Comparison of ENCODE assay signal across 8 cellular contexts in the genomic region with DNA sequence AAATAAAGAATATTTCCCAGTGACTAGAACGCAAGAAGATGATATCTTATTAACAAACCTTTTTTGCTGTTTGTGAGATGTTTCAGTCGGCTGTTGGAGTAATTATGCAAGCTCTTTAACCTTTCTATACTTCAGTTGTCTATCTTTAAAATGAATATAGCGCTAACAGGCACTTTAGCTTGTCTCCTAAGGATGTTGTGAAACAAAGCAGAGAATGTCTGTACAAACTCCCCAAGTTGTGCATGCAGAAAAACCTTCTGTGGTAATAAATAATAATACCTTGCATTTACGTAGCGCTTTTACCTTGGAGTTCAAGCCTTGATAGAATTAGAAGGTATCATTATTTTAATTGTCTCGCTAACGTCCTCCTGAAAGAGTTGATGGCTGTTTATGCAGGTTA. TPM values are rescaled to one million over a fixed set of nuclear protein-coding genes. Genes with fewer than 3 reads are reported as not detected.
A peak's percentile ranks its signal among the peaks of the same experiment; 100 is the strongest.
DNase-seq lines count a peak whose midpoint lies in the region; ATAC-seq, FAIRE-seq and TF ChIP-seq lines count a peak whose summit lies in the region.

No MANE protein-coding gene starts in this region.

- H3K4me3 ChIP-seq in right lobe of liver: peak overlapping the region; percentile 29 to 78 (median 39)

- H3K36me3 ChIP-seq in right lobe of liver: no peaks in the 10 kb centered on the region

- no peak for ATAC-seq in activated CD8-positive, alpha-beta memory T cell treated with anti-CD3 and anti-CD28 coated beads, Interleukin-2, amount 10 ng/mL, durations not matched to agents 7 days and 5 days
- ATAC-seq in activated T-helper 17 cell treated with anti-CD3 and anti-CD28 coated beads, Interleukin-2, amount 50 U/mL, for 72 hours (replicated peaks): no peak
- ATAC-seq in right lobe of liver (no peak), HG02870 (IDR thresholded peaks at IDR 0.05; ENCODE audit: unreplicated experiment) (no peak), HG02852 (IDR thresholded peaks at IDR 0.05; ENCODE audit: unreplicated experiment) (no peak)

- peaks cover 0 to 27% (median 4%) of the 10 kb centered on the region in 4 donors for H3K4me1 ChIP-seq in right lobe of liver

- H3K9me3 ChIP-seq in right lobe of liver: no peaks in the 10 kb centered on the region

- H3K9me3 Mint-ChIP-seq in activated CD8-positive, alpha-beta memory T cell treated with anti-CD3 and anti-CD28 coated beads, Interleukin-2, amount 10 ng/mL, durations not matched to agents 7 days and 5 days (ENCODE audit: low read depth): no peaks in the 10 kb centered on the region
- no peaks in the 10 kb centered on the region for H3K9me3 Mint-ChIP-seq in activated T-helper 17 cell treated with anti-CD3 and anti-CD28 coated beads, Interleukin-2, amount 50 U/mL, for 72 hours

- CTCF ChIA-PET in activated CD8-positive, alpha-beta memory T cell treated with anti-CD3 and anti-CD28 coated beads, Interleukin-2, amount 10 ng/mL, durations not matched to agents 7 days and 5 days (lab: Charles Lee): interaction anchor here (0.8 to 2.3 kb wide), 7 partner anchors 13 to 50 kb away, joined by 3 to 7 read pairs (median 3); no protein-coding TSS in a partner anchor

- TF ChIP-seq POLR2A in right lobe of liver (IDR thresholded peaks at IDR 0.05) (no peak), GM12891 (IDR thresholded peaks at IDR 0.05; ENCODE audit: low read depth, low read length) (no peak)

- H3K36me3 Mint-ChIP-seq in activated CD8-positive, alpha-beta memory T cell treated with anti-CD3 and anti-CD28 coated beads, Interleukin-2, amount 10 ng/mL, durations not matched to agents 7 days and 5 days: peaks cover 20% of the 10 kb centered on the region
- peaks cover 25% of the 10 kb centered on the region for H3K36me3 Mint-ChIP-seq in activated T-helper 17 cell treated with anti-CD3 and anti-CD28 coated beads, Interleukin-2, amount 50 U/mL, for 72 hours (ENCODE audit: low read depth)

- peak overlapping the region; percentile 84 for H3K27ac Mint-ChIP-seq in activated CD8-positive, alpha-beta memory T cell treated with anti-CD3 and anti-CD28 coated beads, Interleukin-2, amount 10 ng/mL, durations not matched to agents 7 days and 5 days
- H3K27ac Mint-ChIP-seq in activated T-helper 17 cell treated with anti-CD3 and anti-CD28 coated beads, Interleukin-2, amount 50 U/mL, for 72 hours: no peak overlapping the region

- peaks cover 28% of the 10 kb centered on the region for H3K4me1 Mint-ChIP-seq in activated CD8-positive, alpha-beta memory T cell treated with anti-CD3 and anti-CD28 coated beads, Interleukin-2, amount 10 ng/mL, durations not matched to agents 7 days and 5 days
- peaks cover 6% of the 10 kb centered on the region for H3K4me1 Mint-ChIP-seq in activated T-helper 17 cell treated with anti-CD3 and anti-CD28 coated beads, Interleukin-2, amount 50 U/mL, for 72 hours

- intact Hi-C loops in right lobe of liver (cut with DNase I): no loop called here

- H3K27me3 Mint-ChIP-seq in activated CD8-positive, alpha-beta memory T cell treated with anti-CD3 and anti-CD28 coated beads, Interleukin-2, amount 10 ng/mL, durations not matched to agents 7 days and 5 days: peaks cover 2% of the 10 kb centered on the region
- no peaks in the 10 kb centered on the region for H3K27me3 Mint-ChIP-seq in activated T-helper 17 cell treated with anti-CD3 and anti-CD28 coated beads, Interleukin-2, amount 50 U/mL, for 72 hours

- 59% methylated on average over 7 of the region's 7 CpGs for WGBS in right lobe of liver (ENCODE audit: insufficient coverage, low coverage, low lambda C conversion rate, missing lambda C conversion rate)

- TF ChIP-seq CTCF in right lobe of liver (IDR thresholded peaks at IDR 0.05): no peak

- H3K4me3 Mint-ChIP-seq in activated CD8-positive, alpha-beta memory T cell treated with anti-CD3 and anti-CD28 coated beads, Interleukin-2, amount 10 ng/mL, durations not matched to agents 7 days and 5 days: peak overlapping the region; percentile 72
- peak overlapping the region; percentile 59 for H3K4me3 Mint-ChIP-seq in activated T-helper 17 cell treated with anti-CD3 and anti-CD28 coated beads, Interleukin-2, amount 50 U/mL, for 72 hours

- no peak for FAIRE-seq in GM12891 (lab: Jason Lieb, UNC)

- no peaks in the 10 kb centered on the region for H3K27me3 ChIP-seq in right lobe of liver

- H3K27ac ChIP-seq in right lobe of liver: peak overlapping the region; percentile 92 to 99 (median 97)

- DNase-seq in activated CD8-positive, alpha-beta memory T cell treated with anti-CD3 and anti-CD28 coated beads, Interleukin-2, amount 10 ng/mL, durations not matched to agents 7 days and 5 days: no peak
- no peak for DNase-seq in activated CD8-positive, alpha-beta memory T cell treated with anti-CD3 and anti-CD28 coated beads for 24 hours
- no peak for DNase-seq in right lobe of liver
- peak; percentile 22 for DNase-seq in superior temporal gyrus (ENCODE audit: extremely low spot score)
- DNase-seq in GM12891 (ENCODE audit: insufficient read length, low spot score): no peak

TF ChIP-seq in GM12891, 5 proteins besides CTCF, POLR2A, EP300 and RAD21:
- TF ChIP-seq PAX5 (IDR thresholded peaks at IDR 0.05; ENCODE audit: insufficient read depth, low read length, severe bottlenecking) (no peak), POU2F2 (IDR thresholded peaks at IDR 0.05; ENCODE audit: low read depth, low read length) (no peak), SPI1 (IDR thresholded peaks at IDR 0.05; ENCODE audit: low read depth, low read length) (no peak), POLR2AphosphoS5 (IDR thresholded peaks at IDR 0.05; ENCODE audit: low read depth, low read length) (no peak), TAF1 (IDR thresholded peaks at IDR 0.05; ENCODE audit: low read depth, low read length) (no peak)

RNA-seq across cellular contexts. Expression of a gene that starts 1.9 kb away (rescaled TPM):
- 100 to 1,000 TPM in 1 of 2 experiments, 10 to 100 TPM in 1; 93.6 to 116 TPM for total RNA-seq in activated CD8-positive, alpha-beta memory T cell treated with anti-CD3 and anti-CD28 coated beads, Interleukin-2, amount 10 ng/mL, durations not matched to agents 7 days and 5 days
- total RNA-seq in activated T-helper 17 cell treated with anti-CD3 and anti-CD28 coated beads, Interleukin-2, amount 50 U/mL, for 72 hours: 100 to 1,000 TPM in 1 of 2 donors, 10 to 100 TPM in 1; 96.8 to 105 TPM
- 10 to 100 TPM; 23.8 to 37.1 (median 33.4) TPM for total RNA-seq in right lobe of liver
- 42.6 TPM for polyA plus RNA-seq in GM12891 (2012; ENCODE audit: low read depth, missing spikeins)
